11 cellular contexts compared by ENCODE assay signal in genomic region chr10:9735731-9736130, GRCh38.
"Had no signal": no experiment of that assay in that cellular context is flagged by ENCODE, and none has a peak within 500 bp of the region (broad histone marks: within the 10 kb centered on the region; RNA-seq: fewer than 3 reads in every experiment).

No MANE protein-coding gene starts in this region.

- H3K27ac ChIP-seq: GM23248 had no signal

- H3K9ac ChIP-seq: GM23248 had no signal

- H3K4me1 Mint-ChIP-seq: GM23338, H9 had no signal

- H2AFZ ChIP-seq: GM23248, GM23338 had no signal

- H3K4me1 ChIP-seq: HAP-1 had no signal

- H3K9me3 Mint-ChIP-seq: GM23338, H9 had no signal

- H3K27ac Mint-ChIP-seq: GM23338, H9, HFFc6 had no signal

- FAIRE-seq: H1, H54 had no signal

- H3K9me3 ChIP-seq: HAP-1 had no signal

- ATAC-seq: GM23338, HCT116 had no signal

- H3K4me3 Mint-ChIP-seq: GM23338, H9, HFFc6 had no signal

- H3K4me3 ChIP-seq: GM23248, GM23338, HAP-1 had no signal

- H3K36me3 ChIP-seq: HAP-1 had no signal

- H3K4me2 ChIP-seq: GM23338 had no signal

- DNase-seq: GM23248, GOT3, H7, H9, HCEC 1CT, HFFc6 had no signal
